Comparison of ENCODE assay signal across 27 cellular contexts in the genomic region with DNA sequence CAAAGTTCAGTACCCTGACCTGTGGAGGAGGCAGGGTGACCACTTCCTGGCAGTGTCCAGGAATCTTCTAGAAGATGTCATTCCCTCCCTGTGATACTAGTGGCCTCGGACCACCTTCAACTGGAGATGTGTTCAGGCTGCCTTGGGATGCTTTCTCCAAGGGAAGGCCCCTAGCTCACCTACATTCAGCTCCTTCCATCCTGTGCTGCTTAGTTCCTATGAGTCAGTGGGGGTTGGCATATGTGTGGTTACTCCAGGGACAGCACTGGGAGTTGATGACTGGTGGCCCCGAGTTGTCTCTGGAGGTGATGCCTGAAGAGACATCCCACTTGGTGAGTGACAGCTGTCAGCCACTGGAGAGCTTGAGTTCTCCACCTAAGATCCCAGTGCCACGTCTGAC.
DNase-seq lines count a peak whose midpoint lies in the region; ATAC-seq and TF ChIP-seq lines count a peak whose summit lies in the region.
"Had no signal": no experiment of that assay in that cellular context is flagged by ENCODE, and none has a peak within 500 bp of the region (broad histone marks: within the 10 kb centered on the region; RNA-seq: fewer than 3 reads in every experiment).

No MANE protein-coding gene starts in this region.

- no peak overlapping the region for H3K56ac ChIP-seq in H9 (ENCODE audit: insufficient read length, low read depth, low read length)

- WGBS in esophagus muscularis mucosa = 75% methylated on average over 1 of the region's 3 CpGs
- WGBS in psoas muscle, 3 donors = 80 to 86% (median 85%) methylated on average over 3 of the region's 3 CpGs
- no CpG with 5 or more reads among the region's 3 CpGs for WGBS in H9 (ENCODE audit: extremely low coverage, insufficient read length, low lambda C conversion rate)

- TF ChIP-seq CTCF in coronary artery (IDR thresholded peaks at IDR 0.05) = no peak
- TF ChIP-seq CTCF in esophagus muscularis mucosa (IDR thresholded peaks at IDR 0.05) = no peak
- TF ChIP-seq CTCF in psoas muscle (IDR thresholded peaks at IDR 0.05) = no peak
- TF ChIP-seq CTCF in H9 (conservative IDR thresholded peaks at IDR 0.05) = no peak

- H2AFZ ChIP-seq in H9 (ENCODE audit: low read length) = no peak overlapping the region

- H3K23me2 ChIP-seq in H9 (ENCODE audit: insufficient read length, low read depth, low read length, poor library complexity, severe bottlenecking) = no peaks in the 10 kb centered on the region

- H3K36me3 ChIP-seq in esophagus muscularis mucosa (no peaks in the 10 kb centered on the region), psoas muscle (ENCODE audit: insufficient read depth in 1 of 2, low read depth in 1 of 2) (no peaks in the 10 kb centered on the region)
- H3K36me3 ChIP-seq: BE2C, BLaER1 had no signal

- H3K4me3 Mint-ChIP-seq in activated T-helper 17 cell treated with anti-CD3 and anti-CD28 coated beads, Interleukin-2, amount 50 U/mL, for 72 hours = no peak overlapping the region
- H3K4me3 Mint-ChIP-seq in H9 = no peak overlapping the region
- H3K4me3 Mint-ChIP-seq: CD14-positive monocyte; CD4-positive, alpha-beta memory T cell; CD4-positive, CD25-positive, alpha-beta regulatory T cell; CD8-positive, alpha-beta memory T cell had no signal

- H3K27me3 Mint-ChIP-seq in activated T-helper 17 cell treated with anti-CD3 and anti-CD28 coated beads, Interleukin-2, amount 50 U/mL, for 72 hours = peaks cover 4% of the 10 kb centered on the region
- H3K27me3 Mint-ChIP-seq in H9 (ENCODE audit: low read depth) = no peaks in the 10 kb centered on the region; the same call in 1 of the 2 replicates
- H3K27me3 Mint-ChIP-seq: CD4-positive, CD25-positive, alpha-beta regulatory T cell had no signal

- H3K27ac ChIP-seq in coronary artery (no peak overlapping the region), esophagus muscularis mucosa (replicated peaks in 1 of 4) (no peak overlapping the region), psoas muscle (no peak overlapping the region), H9 (ENCODE audit: insufficient read length, low read depth, low read length) (no peak overlapping the region)
- H3K27ac ChIP-seq: 22Rv1, A549, BLaER1 had no signal

- no peak overlapping the region for H3K18ac ChIP-seq in H9 (ENCODE audit: insufficient read length, low read depth, low read length)

- no peak overlapping the region for H2BK20ac ChIP-seq in H9 (ENCODE audit: low read depth, low read length, poor library complexity, severe bottlenecking)

- no peaks in the 10 kb centered on the region for H3K36me3 Mint-ChIP-seq in activated T-helper 17 cell treated with anti-CD3 and anti-CD28 coated beads, Interleukin-2, amount 50 U/mL, for 72 hours (ENCODE audit: low read depth)
- peaks cover 0 to 4% (median 2%) of the 10 kb centered on the region in 3 experiments; a peak in 3 of 7 replicates for H3K36me3 Mint-ChIP-seq in H9 (ENCODE audit: insufficient read depth in 1 of 3, low read depth in 3 of 3)
- H3K36me3 Mint-ChIP-seq: CD14-positive monocyte; CD4-positive, alpha-beta memory T cell; CD4-positive, CD25-positive, alpha-beta regulatory T cell; CD8-positive, alpha-beta memory T cell had no signal

- H3K4me2 ChIP-seq in H9 (ENCODE audit: insufficient read depth, insufficient read length, low read length) = no peak overlapping the region
- H3K4me2 ChIP-seq: A549, BLaER1 had no signal

- no peak for TF ChIP-seq POLR2A in esophagus muscularis mucosa (IDR thresholded peaks at IDR 0.05; ENCODE audit: low read depth)

- H3K27me3 ChIP-seq in esophagus muscularis mucosa (no peaks in the 10 kb centered on the region), psoas muscle (ENCODE audit: insufficient read depth in 3 of 3, low read length in 2 of 3) (no peaks in the 10 kb centered on the region), H9 (ENCODE audit: insufficient read depth, low read length) (no peaks in the 10 kb centered on the region)
- H3K27me3 ChIP-seq: BE2C, BLaER1 had no signal

- no peak overlapping the region for H3T11ph ChIP-seq in H9 (ENCODE audit: low read length)

- no peak overlapping the region for H4K91ac ChIP-seq in H9 (ENCODE audit: insufficient read length, low read depth, low read length)

- no peaks in the 10 kb centered on the region for H3K79me1 ChIP-seq in H9 (ENCODE audit: insufficient read depth, low read depth, low read length, poor library complexity, severe bottlenecking)

- H2BK120ac ChIP-seq in H9 (ENCODE audit: low read depth, low read length, poor library complexity, severe bottlenecking) = no peak overlapping the region

- no peak overlapping the region for H2BK15ac ChIP-seq in H9 (ENCODE audit: low read depth, low read length)

- H4K20me1 ChIP-seq in H9 (ENCODE audit: control insufficient read depth, insufficient read depth, insufficient read length) = no peaks in the 10 kb centered on the region
- H4K20me1 ChIP-seq: BLaER1 had no signal

- TF ChIP-seq EP300 in esophagus muscularis mucosa (IDR thresholded peaks at IDR 0.05) = no peak

- H3K4ac ChIP-seq in H9 (ENCODE audit: low read depth, low read length) = no peak overlapping the region

- H2BK5ac ChIP-seq in H9 (ENCODE audit: insufficient read length, low read length) = no peak overlapping the region

- H2AK5ac ChIP-seq in H9 (ENCODE audit: insufficient read length, low read length) = no peak overlapping the region

- intact Hi-C loops in esophagus muscularis mucosa (cut with DNase I) = no loop called here
- intact Hi-C loops in psoas muscle (cut with DNase I) = no loop called here

- H3K4me1 ChIP-seq in esophagus muscularis mucosa = no peaks in the 10 kb centered on the region
- H3K4me1 ChIP-seq in psoas muscle = no peaks in the 10 kb centered on the region
- H3K4me1 ChIP-seq in H9 (ENCODE audit: insufficient read depth, low read length) = no peaks in the 10 kb centered on the region
- H3K4me1 ChIP-seq: A549, BE2C, BLaER1 had no signal

- no peak overlapping the region for H3K27ac Mint-ChIP-seq in activated T-helper 17 cell treated with anti-CD3 and anti-CD28 coated beads, Interleukin-2, amount 50 U/mL, for 72 hours
- peak overlapping the region in 1 of 3 experiments; percentile 70; a peak in 1 of 7 replicates for H3K27ac Mint-ChIP-seq in H9
- H3K27ac Mint-ChIP-seq: CD4-positive, alpha-beta memory T cell; CD4-positive, CD25-positive, alpha-beta regulatory T cell; CD8-positive, alpha-beta memory T cell had no signal

- no peaks in the 10 kb centered on the region for H3K4me1 Mint-ChIP-seq in activated T-helper 17 cell treated with anti-CD3 and anti-CD28 coated beads, Interleukin-2, amount 50 U/mL, for 72 hours
- peaks cover 4 to 5% of the 10 kb centered on the region in 2 experiments for H3K4me1 Mint-ChIP-seq in H9
- H3K4me1 Mint-ChIP-seq: CD14-positive monocyte; CD4-positive, CD25-positive, alpha-beta regulatory T cell; CD8-positive, alpha-beta memory T cell had no signal

- no peak overlapping the region for H2BK12ac ChIP-seq in H9 (ENCODE audit: insufficient read length, low read depth, low read length)

- no peaks in the 10 kb centered on the region for H3K79me2 ChIP-seq in H9 (ENCODE audit: insufficient read depth, low read length)

- DNase-seq in coronary artery (ENCODE audit: low spot score) = peak; percentile 21
- DNase-seq in esophagus muscularis mucosa (ENCODE audit: extremely low spot score) = peak; percentile 78
- DNase-seq in kidney tubule cell (ENCODE audit: low spot score) = peak; percentile 6
- DNase-seq in NCI-H2171 treated with DMSO at 0.1 percent for 48 hours (lab: John Stamatoyannopoulos, UW) = no peak
- DNase-seq in NCI-H524 (lab: John Stamatoyannopoulos, UW) = no peak
- DNase-seq in psoas muscle = no peak
- no peak for DNase-seq in H9
- DNase-seq: ACHN; BE2C; C1 segment of cervical spinal cord; CD4-positive, alpha-beta memory T cell; CD4-positive, CD25-positive, alpha-beta regulatory T cell; CD8-positive, alpha-beta memory T cell; COR-L47; DMS 273 treated with DMSO at 0.1 percent for 48 hours; DMS153; DMS53; DMS79; DND-41; EL; GDM1 had no signal

- peak; percentile 21 for ATAC-seq in activated T-helper 17 cell treated with anti-CD3 and anti-CD28 coated beads, Interleukin-2, amount 50 U/mL, for 72 hours (replicated peaks)
- no peak for ATAC-seq in psoas muscle
- ATAC-seq: A549, GM12878 had no signal

- no peak overlapping the region for H4K8ac ChIP-seq in H9 (replicated peaks; ENCODE audit: insufficient read length, low read depth, low read length)

- H3K9ac ChIP-seq in H9 (ENCODE audit: extremely low read depth, insufficient read length, low read length) = no peak overlapping the region
- H3K9ac ChIP-seq: BLaER1 had no signal

- H3K9me3 Mint-ChIP-seq in activated T-helper 17 cell treated with anti-CD3 and anti-CD28 coated beads, Interleukin-2, amount 50 U/mL, for 72 hours = no peaks in the 10 kb centered on the region
- peaks cover 3 to 10% of the 10 kb centered on the region in 2 experiments; a peak in 3 of 5 replicates for H3K9me3 Mint-ChIP-seq in H9
- H3K9me3 Mint-ChIP-seq: CD4-positive, alpha-beta memory T cell; CD4-positive, CD25-positive, alpha-beta regulatory T cell had no signal

- H3K9me3 ChIP-seq in esophagus muscularis mucosa (no peaks in the 10 kb centered on the region), psoas muscle (no peaks in the 10 kb centered on the region), H9 (ENCODE audit: control insufficient read depth, low read depth, low read length) (no peaks in the 10 kb centered on the region)
- H3K9me3 ChIP-seq: A549, BE2C had no signal

- H3K14ac ChIP-seq in H9 (ENCODE audit: insufficient read depth, low read length) = no peak overlapping the region

- no peak overlapping the region for H3K23ac ChIP-seq in H9 (ENCODE audit: insufficient read length, low read depth, low read length)

- H4K5ac ChIP-seq in H9 (ENCODE audit: insufficient read length, low read depth, low read length) = no peak overlapping the region

- H3K4me3 ChIP-seq in coronary artery (no peak overlapping the region), esophagus muscularis mucosa (no peak overlapping the region), psoas muscle (no peak overlapping the region)
- H3K4me3 ChIP-seq: A549, BLaER1, GM12878 had no signal

Comparison
In these comparisons a context has a peak if more than half of its experiments do, and no peak if none do; other contexts are left out.
1. DNase-seq: peak in coronary artery (single experiment), esophagus muscularis mucosa (single experiment) and kidney tubule cell (single experiment); none in NCI-H2171 treated with DMSO at 0.1 percent for 48 hours (single experiment), NCI-H524 (0 of 2), psoas muscle (0 of 2) and H9 (single experiment).